Comparison of ENCODE assay signal across 25 cellular contexts in the genomic region with DNA sequence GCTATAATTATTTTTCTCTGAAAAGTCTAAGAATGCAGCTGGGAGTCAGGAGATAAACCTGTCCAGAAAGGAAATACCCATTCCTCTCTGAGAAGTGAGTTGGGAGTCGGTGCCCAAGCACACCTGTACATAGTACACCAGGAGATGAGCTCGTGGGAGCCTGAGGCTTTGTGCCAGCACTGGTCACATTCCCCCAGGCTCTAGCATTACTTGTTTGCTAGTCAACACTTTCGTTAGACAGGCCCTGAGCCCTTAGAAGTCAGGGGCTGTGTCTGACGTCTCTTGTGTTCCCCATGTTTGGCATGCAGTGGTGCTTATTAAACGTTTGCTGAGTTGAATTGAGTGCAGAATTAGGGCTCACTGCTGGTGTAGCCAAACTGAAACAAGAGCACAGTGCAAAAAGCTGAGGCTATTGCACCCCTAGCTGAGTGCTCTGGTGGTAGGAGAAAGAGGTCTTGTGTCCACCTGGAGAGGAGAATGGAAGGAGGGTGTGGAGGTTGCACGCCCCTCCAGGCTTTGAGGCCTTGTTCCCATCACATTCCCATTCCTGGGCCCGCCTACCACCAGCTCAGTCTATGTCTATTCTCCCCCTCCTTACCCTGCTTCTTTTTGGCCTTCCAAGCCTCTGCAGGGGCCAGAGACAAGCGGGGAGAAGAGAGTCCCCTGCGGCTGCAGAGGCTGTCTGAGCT. TPM values are rescaled to one million over a fixed set of nuclear protein-coding genes. Genes with fewer than 3 reads are reported as not detected.
DNase-seq lines count a peak whose midpoint lies in the region; ATAC-seq and TF ChIP-seq lines count a peak whose summit lies in the region.
"Had no signal": no experiment of that assay in that cellular context is flagged by ENCODE, and none has a peak within 500 bp of the region (broad histone marks: within the 10 kb centered on the region; RNA-seq: fewer than 3 reads in every experiment).

No MANE protein-coding gene starts in this region.

- CTCF ChIA-PET in activated CD4-positive, alpha-beta T cell treated with anti-CD3 and anti-CD28 coated beads, Interleukin-2, amount 10 ng/mL, durations not matched to agents 7 days and 5 days (lab: Charles Lee) = interaction anchor here (1.2 to 1.7 kb wide), 3 partner anchors 9 to 15 kb away, joined by 3 to 4 read pairs (median 3); no protein-coding TSS in a partner anchor

- POLR2A ChIA-PET in activated CD4-positive, alpha-beta T cell treated with anti-CD3 and anti-CD28 coated beads, Interleukin-2, amount 10 ng/mL, durations not matched to agents 7 days and 5 days (lab: Charles Lee) = no interaction called here

- H3K4me3 ChIP-seq in subcutaneous abdominal adipose tissue (ENCODE audit: low read depth in 1 of 5, low read length in 5 of 5) = peak overlapping the region in 1 of 5 donors; percentile 2
- H3K4me3 ChIP-seq: BLaER1 treated with 17β-estradiol and CSF1 and Interleukin-3, amounts not matched to agents 10 nM and 100 nM; GM12878; MG63; PC-9 had no signal

- no peak for TF ChIP-seq CTCF in endothelial cell (IDR thresholded peaks at IDR 0.05; ENCODE audit: unreplicated experiment)
- no peak for TF ChIP-seq CTCF in nephron (IDR thresholded peaks at IDR 0.05; ENCODE audit: unreplicated experiment in 3 of 3)

- no peak overlapping the region for H3K4me3 Mint-ChIP-seq in activated CD4-positive, alpha-beta T cell treated with anti-CD3 and anti-CD28 coated beads, Interleukin-2, amount 10 ng/mL, durations not matched to agents 7 days and 5 days
- no peak overlapping the region for H3K4me3 Mint-ChIP-seq in endothelial cell (ENCODE audit: unreplicated experiment)
- peak overlapping the region in 1 of 3 experiments; percentile 23 for H3K4me3 Mint-ChIP-seq in nephron
- H3K4me3 Mint-ChIP-seq: CD8-positive, alpha-beta memory T cell; H9 had no signal

- H3K9me3 ChIP-seq in subcutaneous abdominal adipose tissue (ENCODE audit: control insufficient read depth in 5 of 5, low read length in 5 of 5) = no peaks in the 10 kb centered on the region
- H3K9me3 ChIP-seq: BLaER1 treated with 17β-estradiol and CSF1 and Interleukin-3, amounts not matched to agents 10 nM and 100 nM; MG63 had no signal

- no peak overlapping the region for H3K27ac Mint-ChIP-seq in activated CD4-positive, alpha-beta T cell treated with anti-CD3 and anti-CD28 coated beads, Interleukin-2, amount 10 ng/mL, durations not matched to agents 7 days and 5 days
- H3K27ac Mint-ChIP-seq in endothelial cell (ENCODE audit: unreplicated experiment) (no peak overlapping the region), nephron (peak overlapping the region in 2 of 3 experiments; percentile 19 to 68)
- H3K27ac Mint-ChIP-seq: CD8-positive, alpha-beta memory T cell; H9 had no signal

- H3K36me3 ChIP-seq in subcutaneous abdominal adipose tissue (ENCODE audit: control insufficient read depth in 5 of 5, insufficient read depth in 5 of 5, low read length in 5 of 5) = peaks cover 0 to 47% (median 31%) of the 10 kb centered on the region in 5 donors
- H3K36me3 ChIP-seq: BLaER1 treated with 17β-estradiol and CSF1 and Interleukin-3, amounts not matched to agents 10 nM and 100 nM; MG63 had no signal

- H3K27me3 Mint-ChIP-seq in activated CD4-positive, alpha-beta T cell treated with anti-CD3 and anti-CD28 coated beads, Interleukin-2, amount 10 ng/mL, durations not matched to agents 7 days and 5 days = peaks cover 5% of the 10 kb centered on the region
- H3K27me3 Mint-ChIP-seq in endothelial cell (ENCODE audit: unreplicated experiment) = peaks cover 1% of the 10 kb centered on the region
- peaks cover 10% of the 10 kb centered on the region for H3K27me3 Mint-ChIP-seq in nephron (ENCODE audit: low read depth)

- H3K9ac ChIP-seq in subcutaneous abdominal adipose tissue (ENCODE audit: low read length in 5 of 5) = no peak overlapping the region
- H3K9ac ChIP-seq: BLaER1 treated with 17β-estradiol and CSF1 and Interleukin-3, amounts not matched to agents 10 nM and 100 nM had no signal

- H3K9me3 Mint-ChIP-seq in activated CD4-positive, alpha-beta T cell treated with anti-CD3 and anti-CD28 coated beads, Interleukin-2, amount 10 ng/mL, durations not matched to agents 7 days and 5 days = no peaks in the 10 kb centered on the region
- H3K9me3 Mint-ChIP-seq in endothelial cell (ENCODE audit: unreplicated experiment) (no peaks in the 10 kb centered on the region), nephron (no peaks in the 10 kb centered on the region)
- H3K9me3 Mint-ChIP-seq: CD8-positive, alpha-beta memory T cell; H9 had no signal

- DNase-seq in activated CD4-positive, alpha-beta T cell treated with anti-CD3 and anti-CD28 coated beads, Interleukin-2, amount 10 ng/mL, durations not matched to agents 7 days and 5 days = peak; percentile 2
- DNase-seq in activated CD4-positive, alpha-beta T cell treated with anti-CD3 and anti-CD28 coated beads for 48 hours = no peak
- DNase-seq in endothelial cell (ENCODE audit: low spot score) = peak; percentile 1
- DNase-seq in GM19240 (ENCODE audit: insufficient read length, low spot score) = no peak
- DNase-seq: CD8-positive, alpha-beta memory T cell; DMS 273 treated with DMSO at 0.1 percent for 48 hours; GDM1; IMR-90; Karpas-422; NCI-H1092; NCI-H146; NCI-H2081 treated with DMSO at 0.1 percent for 48 hours; NCI-H510A; NCI-H774; PC-9 had no signal

- peaks cover 45 to 95% (median 84%) of the 10 kb centered on the region in 5 donors for H3K4me1 ChIP-seq in subcutaneous abdominal adipose tissue (ENCODE audit: control insufficient read depth in 5 of 5, insufficient read depth in 5 of 5, low read length in 5 of 5)

- no peaks in the 10 kb centered on the region for H3K4me1 Mint-ChIP-seq in activated CD4-positive, alpha-beta T cell treated with anti-CD3 and anti-CD28 coated beads, Interleukin-2, amount 10 ng/mL, durations not matched to agents 7 days and 5 days
- peaks cover 24% of the 10 kb centered on the region for H3K4me1 Mint-ChIP-seq in endothelial cell (ENCODE audit: unreplicated experiment)
- H3K4me1 Mint-ChIP-seq in nephron = peaks cover 65% of the 10 kb centered on the region
- H3K4me1 Mint-ChIP-seq: CD8-positive, alpha-beta memory T cell; H9 had no signal

- H3K36me3 Mint-ChIP-seq in activated CD4-positive, alpha-beta T cell treated with anti-CD3 and anti-CD28 coated beads, Interleukin-2, amount 10 ng/mL, durations not matched to agents 7 days and 5 days (ENCODE audit: low read depth) = no peaks in the 10 kb centered on the region
- peaks cover 38% of the 10 kb centered on the region for H3K36me3 Mint-ChIP-seq in endothelial cell (ENCODE audit: low read depth, unreplicated experiment)
- H3K36me3 Mint-ChIP-seq in nephron (ENCODE audit: low read depth) = no peaks in the 10 kb centered on the region
- H3K36me3 Mint-ChIP-seq: CD8-positive, alpha-beta memory T cell had no signal

- no peak for ATAC-seq in GM21515 (IDR thresholded peaks at IDR 0.05; ENCODE audit: unreplicated experiment)
- ATAC-seq in HG03521 (IDR thresholded peaks at IDR 0.05; ENCODE audit: unreplicated experiment) = no peak
- ATAC-seq: GM12878 had no signal

- H3K27ac ChIP-seq in subcutaneous abdominal adipose tissue (ENCODE audit: low read depth, low read length) = peak overlapping the region; percentile 56
- H3K27ac ChIP-seq: BLaER1 treated with 17β-estradiol and CSF1 and Interleukin-3, amounts not matched to agents 10 nM and 100 nM; PC-9 had no signal

- H3K27me3 ChIP-seq in subcutaneous abdominal adipose tissue (ENCODE audit: control insufficient read depth in 5 of 5, insufficient read depth in 4 of 5, low read length in 5 of 5) = no peaks in the 10 kb centered on the region
- H3K27me3 ChIP-seq: BLaER1 treated with 17β-estradiol and CSF1 and Interleukin-3, amounts not matched to agents 10 nM and 100 nM; MG63 had no signal

RNA-seq across cellular contexts. Expression of a gene that starts 6.8 kb away (rescaled TPM):
- not detected for total RNA-seq in activated CD4-positive, alpha-beta T cell treated with anti-CD3 and anti-CD28 coated beads, Interleukin-2, amount 10 ng/mL, durations not matched to agents 7 days and 5 days
- total RNA-seq in endothelial cell (ENCODE audit: unreplicated experiment) = 28.8 TPM
- total RNA-seq: CD8-positive, alpha-beta memory T cell; GM12878; H9; HT-29; PC-9 had no signal

RNA-seq across cellular contexts. Expression of a gene that starts 25.6 kb away (rescaled TPM):
- 10 to 100 TPM; 12.0 to 12.1 TPM for total RNA-seq in activated CD4-positive, alpha-beta T cell treated with anti-CD3 and anti-CD28 coated beads, Interleukin-2, amount 10 ng/mL, durations not matched to agents 7 days and 5 days
- total RNA-seq in endothelial cell (ENCODE audit: unreplicated experiment) = 40.0 TPM

RNA-seq across cellular contexts. Expression of a gene that starts 28.2 kb away (rescaled TPM):
- total RNA-seq in activated CD4-positive, alpha-beta T cell treated with anti-CD3 and anti-CD28 coated beads, Interleukin-2, amount 10 ng/mL, durations not matched to agents 7 days and 5 days = not detected
- not detected for total RNA-seq in endothelial cell (ENCODE audit: unreplicated experiment)
- total RNA-seq: A172; CD8-positive, alpha-beta memory T cell; GM12878; H9; HT-29; IMR-90; PC-9 had no signal

RNA-seq across cellular contexts. Expression of a gene that starts 45.0 kb away (rescaled TPM):
- total RNA-seq in activated CD4-positive, alpha-beta T cell treated with anti-CD3 and anti-CD28 coated beads, Interleukin-2, amount 10 ng/mL, durations not matched to agents 7 days and 5 days = not detected
- 0.08 TPM for total RNA-seq in endothelial cell (ENCODE audit: unreplicated experiment)
- total RNA-seq: A172; CD8-positive, alpha-beta memory T cell; GM12878; H9; HT-29; PC-9 had no signal

Comparison
In these comparisons a context has a peak if more than half of its experiments do, and no peak if none do; other contexts are left out.
1. DNase-seq: peak in activated CD4-positive, alpha-beta T cell treated with anti-CD3 and anti-CD28 coated beads, Interleukin-2, amount 10 ng/mL, durations not matched to agents 7 days and 5 days (single experiment) and endothelial cell (single experiment); none in activated CD4-positive, alpha-beta T cell treated with anti-CD3 and anti-CD28 coated beads for 48 hours (single experiment) and GM19240 (single experiment).
2. H3K27ac Mint-ChIP-seq: peak in nephron (2 of 3); none in activated CD4-positive, alpha-beta T cell treated with anti-CD3 and anti-CD28 coated beads, Interleukin-2, amount 10 ng/mL, durations not matched to agents 7 days and 5 days (single experiment) and endothelial cell (single experiment).
3. RNA of a gene that starts 6.8 kb away (total RNA-seq): 28.8 TPM in endothelial cell (single experiment); not detected in activated CD4-positive, alpha-beta T cell treated with anti-CD3 and anti-CD28 coated beads, Interleukin-2, amount 10 ng/mL, durations not matched to agents 7 days and 5 days; every median in the first group is over 10 times any median in the second.